8 cellular contexts compared by ENCODE assay signal in the genomic region with DNA sequence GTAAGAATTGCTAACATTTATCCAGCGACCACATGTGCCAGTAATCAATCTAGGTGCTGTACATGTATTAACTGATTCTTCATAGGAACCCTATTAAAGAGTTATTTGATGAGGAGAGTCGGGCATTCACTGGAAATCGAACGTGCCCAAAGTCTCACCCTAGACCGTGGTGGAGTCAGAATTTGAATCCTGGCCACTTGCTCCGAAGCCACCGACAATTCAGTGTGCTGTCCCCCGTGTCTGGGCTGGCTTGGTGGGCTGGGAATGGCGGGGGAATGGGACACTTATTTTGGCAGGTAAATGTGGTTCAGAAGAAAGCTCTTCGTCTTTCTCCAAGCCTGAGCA. TPM values are rescaled to one million over a fixed set of nuclear protein-coding genes. Genes with fewer than 3 reads are reported as not detected.
DNase-seq lines count a peak whose midpoint lies in the region; TF ChIP-seq lines count a peak whose summit lies in the region.

No MANE protein-coding gene starts in this region.

- no peak for TF ChIP-seq EP300 in ovary (IDR thresholded peaks at IDR 0.05)

- no peaks in the 10 kb centered on the region for H3K27me3 ChIP-seq in Caco-2 (replicated peaks; ENCODE audit: control insufficient read depth, insufficient read depth, low read length)
- H3K27me3 ChIP-seq in PC-9 (ENCODE audit: insufficient read depth, low read depth) = no peaks in the 10 kb centered on the region
- H3K27me3 ChIP-seq in ovary = no peaks in the 10 kb centered on the region

- H3K27ac ChIP-seq in PC-9 (no peak overlapping the region), ovary (peak overlapping the region; percentile 75 to 98)

- no peak for DNase-seq in Caco-2
- DNase-seq in PC-9 = no peak
- DNase-seq in endothelial cell (ENCODE audit: low spot score) = no peak
- no peak for DNase-seq in ovary
- DNase-seq in KBM-7 = no peak
- DNase-seq in activated CD4-positive, CD25-positive, alpha-beta regulatory T cell (lab: John Stamatoyannopoulos, UW) = no peak
- no peak for DNase-seq in glomerular visceral epithelial cell (ENCODE audit: extremely low spot score)
- DNase-seq in NOMO-1 treated with DMSO at 0.1 percent for 48 hours (lab: John Stamatoyannopoulos, UW; ENCODE audit: unreplicated experiment) = no peak

- peak overlapping the region; percentile 89 for H3K4me3 Mint-ChIP-seq in Caco-2 (ENCODE audit: unreplicated experiment)
- H3K4me3 Mint-ChIP-seq in endothelial cell (ENCODE audit: unreplicated experiment) = peak overlapping the region; percentile 70

- 6 to 16% (median 12%) methylated on average over 10 of the region's 10 CpGs for WGBS in ovary, 3 donors

- no peaks in the 10 kb centered on the region for H4K20me1 ChIP-seq in PC-9 (ENCODE audit: insufficient read depth)

- peak overlapping the region; percentile 93 for H2AFZ ChIP-seq in PC-9

- peaks cover 9% of the 10 kb centered on the region for H3K79me2 ChIP-seq in PC-9 (ENCODE audit: low read depth)

- BruUV-seq in Caco-2 (replicated peaks; lab: Mats Ljungman, UMichigan) (TSS peak; percentile 62), PC-9 (replicated peaks; lab: Mats Ljungman, UMichigan) (no TSS peak)

- H3K36me3 Mint-ChIP-seq in Caco-2 (ENCODE audit: insufficient read depth, unreplicated experiment) (no peaks in the 10 kb centered on the region), endothelial cell (ENCODE audit: low read depth, unreplicated experiment) (no peaks in the 10 kb centered on the region)

- peaks cover 37% of the 10 kb centered on the region for H3K4me1 Mint-ChIP-seq in Caco-2 (ENCODE audit: low read depth, unreplicated experiment)
- H3K4me1 Mint-ChIP-seq in endothelial cell (ENCODE audit: unreplicated experiment) = peaks cover 23% of the 10 kb centered on the region

- CTCF ChIA-PET in Caco-2 (lab: Charles Lee) = interaction anchor here (0.6 to 2.3 kb wide), 40 partner anchors 8 to 781 kb away, joined by 3 to 95 read pairs (median 5); no protein-coding TSS in a partner anchor
- CTCF ChIA-PET in PC-9 (lab: Charles Lee) = no interaction called here

- POLR2A ChIA-PET in Caco-2 (lab: Charles Lee) (interaction anchor here (0.6 to 1.3 kb wide), 5 partner anchors 39 to 142 kb away, joined by 3 to 9 read pairs (median 4); no protein-coding TSS in a partner anchor), PC-9 (lab: Charles Lee; ENCODE audit: unreplicated experiment) (interaction anchor here (0.9 kb wide), 1 partner anchor 10 kb away, joined by 3 read pairs; no protein-coding TSS in a partner anchor)

- H3K27me3 Mint-ChIP-seq in Caco-2 (ENCODE audit: insufficient read depth, unreplicated experiment) (no peaks in the 10 kb centered on the region), endothelial cell (ENCODE audit: unreplicated experiment) (peaks cover 6% of the 10 kb centered on the region)

- H3K4me3 ChIP-seq in Caco-2 (ENCODE audit: low read depth, low read length) = peak overlapping the region; percentile 79
- peak overlapping the region; percentile 84; the same call in 1 of the 2 replicates for H3K4me3 ChIP-seq in PC-9
- H3K4me3 ChIP-seq in ovary = peak overlapping the region; percentile 85

- no peak for TF ChIP-seq POLR2A in ovary (IDR thresholded peaks at IDR 0.05)

- intact Hi-C loops in Caco-2 (cut with micrococcal nuclease; ENCODE audit: unreplicated experiment) = no loop called here
- intact Hi-C loops in PC-9 (cut with micrococcal nuclease; ENCODE audit: unreplicated experiment) = loop anchor here (5.0 to 10.0 kb wide), 2 partner anchors 122 to 211 kb away; no protein-coding TSS in a partner anchor
- intact Hi-C loops in ovary (cut with DNase I) = loop anchor here (5.0 to 10.0 kb wide), 7 partner anchors 101 to 221 kb away; no protein-coding TSS in a partner anchor

- H3K4me2 ChIP-seq in PC-9 = peak overlapping the region; percentile 80

- no peaks in the 10 kb centered on the region for H3K36me3 ChIP-seq in Caco-2 (ENCODE audit: control insufficient read depth, insufficient read depth, low read length)
- H3K36me3 ChIP-seq in PC-9 (ENCODE audit: low read depth) = no peaks in the 10 kb centered on the region
- no peaks in the 10 kb centered on the region for H3K36me3 ChIP-seq in ovary

- TF ChIP-seq CTCF in Caco-2 (IDR thresholded peaks at IDR 0.05; ENCODE audit: insufficient read depth in 1 of 2, low read depth in 1 of 2, low read length in 1 of 2, severe bottlenecking in 1 of 2, unreplicated experiment in 1 of 2) (no peak), PC-9 (conservative IDR thresholded peaks at IDR 0.05) (no peak; the same call in 1 of the 2 replicates), endothelial cell (IDR thresholded peaks at IDR 0.05; ENCODE audit: unreplicated experiment) (no peak), ovary (IDR thresholded peaks at IDR 0.05) (no peak)

- H3K9me3 ChIP-seq in Caco-2 = no peaks in the 10 kb centered on the region
- no peaks in the 10 kb centered on the region for H3K9me3 ChIP-seq in PC-9 (ENCODE audit: insufficient read depth, low read depth)
- no peaks in the 10 kb centered on the region for H3K9me3 ChIP-seq in ovary

- in situ Hi-C loops in KBM-7 (cut with MboI; ENCODE audit: low pct_unique_long_range_greater_than_20kb, low sequenced_read_pairs) = loop anchor here (10.0 kb wide), 1 partner anchor 61 kb away; no protein-coding TSS in a partner anchor

- H3K4me1 ChIP-seq in Caco-2 (peaks cover 25% of the 10 kb centered on the region), PC-9 (replicated peaks; ENCODE audit: insufficient read depth) (peaks cover 18% of the 10 kb centered on the region), ovary (ENCODE audit: insufficient read depth) (peaks cover 6% of the 10 kb centered on the region)

- H3K9me3 Mint-ChIP-seq in Caco-2 (ENCODE audit: unreplicated experiment) (no peaks in the 10 kb centered on the region), endothelial cell (ENCODE audit: unreplicated experiment) (no peaks in the 10 kb centered on the region)

- no peaks in the 10 kb centered on the region for H3K9me2 ChIP-seq in PC-9 (ENCODE audit: insufficient read depth)

- peaks cover 14% of the 10 kb centered on the region; the same call in 1 of the 2 replicates for H3F3A ChIP-seq in PC-9 (ENCODE audit: insufficient read depth, low read depth)

- H3K27ac Mint-ChIP-seq in Caco-2 (ENCODE audit: unreplicated experiment) (no peak overlapping the region), endothelial cell (ENCODE audit: unreplicated experiment) (no peak overlapping the region)

RNA-seq across cellular contexts. Expression of gene KSR1, which starts 0.7 kb away (rescaled TPM):
- total RNA-seq in Caco-2 (2022) (88.9 and 91.5 TPM in 2 replicates), PC-9 (2021) (19.1 and 24.6 TPM in 2 replicates), endothelial cell (ENCODE audit: unreplicated experiment) (65.2 TPM), ovary (10 to 100 TPM; 29.2 to 84.8 (median 39.5) TPM)
- polyA plus RNA-seq in ovary = 10 to 100 TPM; 27.7 to 56.9 TPM
